8 cellular contexts compared by ENCODE assay signal in genomic region chr20:51531141-51531710, GRCh38. TPM values are rescaled to one million over a fixed set of nuclear protein-coding genes. Genes with fewer than 3 reads are reported as not detected.
A peak's percentile ranks its signal among the peaks of the same experiment; 100 is the strongest.
DNase-seq lines count a peak whose midpoint lies in the region; ATAC-seq and TF ChIP-seq lines count a peak whose summit lies in the region.

No MANE protein-coding gene starts in this region.

- H3K4me1 Mint-ChIP-seq in activated naive CD4-positive, alpha-beta T cell treated with anti-CD3 and anti-CD28 coated beads, Interleukin-2, amount 10 ng/mL, durations not matched to agents 7 days and 5 days, result peaks cover 98% of the 10 kb centered on the region

- TF ChIP-seq CTCF in GM06990 (IDR thresholded peaks at IDR 0.05; ENCODE audit: insufficient read depth, low read length, poor library complexity, severe bottlenecking) (no peak), PC-9 (conservative IDR thresholded peaks at IDR 0.05) (no peak)

- H3K9me2 ChIP-seq in PC-9 (ENCODE audit: insufficient read depth), result no peaks in the 10 kb centered on the region

- peak; percentile 74 for DNase-seq in GM06990 (ENCODE audit: extremely low read depth, insufficient read length)
- DNase-seq in PC-9, result peak; percentile 68 to 96
- peak; percentile 57 for DNase-seq in activated naive CD4-positive, alpha-beta T cell treated with anti-CD3 and anti-CD28 coated beads, Interleukin-2, amount 10 ng/mL, durations not matched to agents 7 days and 5 days
- peak in 3 of 4 experiments; percentile 45 to 75 (median 73) for DNase-seq in stimulated activated CD4-positive, alpha-beta T cell treated with anti-CD3 and anti-CD28 coated beads, Interleukin-1b, Interleukin-23, amount 100 ng/mL, for 24 hours (ENCODE audit: low read depth in 4 of 4, low spot score in 1 of 4)
- DNase-seq in cortex of kidney (lab: John Stamatoyannopoulos, UW), result no peak
- DNase-seq in NCI-H1694 treated with DMSO at 0.1 percent for 48 hours (lab: John Stamatoyannopoulos, UW), result no peak
- no peak for DNase-seq in medulla oblongata (ENCODE audit: extremely low spot score)

- H3K36me3 Mint-ChIP-seq in activated naive CD4-positive, alpha-beta T cell treated with anti-CD3 and anti-CD28 coated beads, Interleukin-2, amount 10 ng/mL, durations not matched to agents 7 days and 5 days, result peaks cover 47% of the 10 kb centered on the region

- peak overlapping the region; percentile 89 for H3K27ac ChIP-seq in PC-9

- H3K27me3 ChIP-seq in GM06990 (replicated peaks; ENCODE audit: control insufficient read depth, insufficient read depth, low read length), result no peaks in the 10 kb centered on the region
- H3K27me3 ChIP-seq in PC-9 (ENCODE audit: insufficient read depth, low read depth), result no peaks in the 10 kb centered on the region

- no peak overlapping the region for H2AFZ ChIP-seq in PC-9

- peak overlapping the region; percentile 81 for H3K27ac Mint-ChIP-seq in activated naive CD4-positive, alpha-beta T cell treated with anti-CD3 and anti-CD28 coated beads, Interleukin-2, amount 10 ng/mL, durations not matched to agents 7 days and 5 days

- H3K79me2 ChIP-seq in PC-9 (ENCODE audit: low read depth), result peaks cover 18% of the 10 kb centered on the region; the same call in 1 of the 2 replicates

- intact Hi-C loops in PC-9 (cut with micrococcal nuclease; ENCODE audit: unreplicated experiment), result loop anchor here (5.0 kb wide), 3 partner anchors 44 to 159 kb away; no protein-coding TSS in a partner anchor

- CTCF ChIA-PET in PC-9 (lab: Charles Lee), result interaction anchor here (0.5 kb wide), 1 partner anchor 277 kb away, joined by 4 read pairs; no protein-coding TSS in a partner anchor
- CTCF ChIA-PET in activated naive CD4-positive, alpha-beta T cell treated with anti-CD3 and anti-CD28 coated beads, Interleukin-2, amount 10 ng/mL, durations not matched to agents 7 days and 5 days (lab: Charles Lee), result interaction anchor here (0.9 to 1.1 kb wide), 4 partner anchors 8 to 145 kb away, joined by 3 to 5 read pairs (median 3); partner anchors contain the start of gene NFATC2

- peak; percentile 62 for ATAC-seq in GM21786 (IDR thresholded peaks at IDR 0.05; ENCODE audit: unreplicated experiment)

- H3K9me3 ChIP-seq in PC-9 (ENCODE audit: insufficient read depth, low read depth), result no peaks in the 10 kb centered on the region

- H4K20me1 ChIP-seq in PC-9 (ENCODE audit: insufficient read depth), result no peaks in the 10 kb centered on the region

- H3K36me3 ChIP-seq in GM06990 (ENCODE audit: control insufficient read depth, insufficient read depth, low read length), result no peaks in the 10 kb centered on the region; the same call in 1 of the 2 replicates
- H3K36me3 ChIP-seq in PC-9 (ENCODE audit: low read depth), result no peaks in the 10 kb centered on the region

- no TSS peak for BruUV-seq in PC-9 (replicated peaks; lab: Mats Ljungman, UMichigan)

- H3K27me3 Mint-ChIP-seq in activated naive CD4-positive, alpha-beta T cell treated with anti-CD3 and anti-CD28 coated beads, Interleukin-2, amount 10 ng/mL, durations not matched to agents 7 days and 5 days, result no peaks in the 10 kb centered on the region

- H3F3A ChIP-seq in PC-9 (ENCODE audit: insufficient read depth, low read depth), result peaks cover 36% of the 10 kb centered on the region

- H3K9me3 Mint-ChIP-seq in activated naive CD4-positive, alpha-beta T cell treated with anti-CD3 and anti-CD28 coated beads, Interleukin-2, amount 10 ng/mL, durations not matched to agents 7 days and 5 days, result no peaks in the 10 kb centered on the region

- H3K4me3 Mint-ChIP-seq in activated naive CD4-positive, alpha-beta T cell treated with anti-CD3 and anti-CD28 coated beads, Interleukin-2, amount 10 ng/mL, durations not matched to agents 7 days and 5 days, result peak overlapping the region; percentile 32

- POLR2A ChIA-PET in PC-9 (lab: Charles Lee; ENCODE audit: unreplicated experiment), result interaction anchor here (0.6 kb wide), 1 partner anchor 32 kb away, joined by 4 read pairs; no protein-coding TSS in a partner anchor

- peaks cover 42% of the 10 kb centered on the region for H3K4me1 ChIP-seq in PC-9 (replicated peaks; ENCODE audit: insufficient read depth)

- peak overlapping the region; percentile 66 for H3K4me2 ChIP-seq in PC-9

- H3K4me3 ChIP-seq in GM06990 (replicated peaks; ENCODE audit: low read depth, low read length), result no peak overlapping the region
- H3K4me3 ChIP-seq in PC-9, result no peak overlapping the region

RNA-seq across cellular contexts. Expression of gene NFATC2, which starts 11.3 kb away (rescaled TPM):
- total RNA-seq in PC-9 (2021), result 6.3 and 6.8 TPM in 2 replicates

Comparison
In these comparisons a context has a peak if more than half of its experiments do, and no peak if none do; other contexts are left out.
1. DNase-seq: peak in GM06990 (single experiment), PC-9 (2 of 2), activated naive CD4-positive, alpha-beta T cell treated with anti-CD3 and anti-CD28 coated beads, Interleukin-2, amount 10 ng/mL, durations not matched to agents 7 days and 5 days (single experiment) and stimulated activated CD4-positive, alpha-beta T cell treated with anti-CD3 and anti-CD28 coated beads, Interleukin-1b, Interleukin-23, amount 100 ng/mL, for 24 hours (3 of 4); none in cortex of kidney (single experiment), NCI-H1694 treated with DMSO at 0.1 percent for 48 hours (single experiment) and medulla oblongata (single experiment).